ENCODE assay signal across 1 cellular context in genomic region chr7:157539521-157539920, GRCh38.
TF ChIP-seq lines count a peak whose summit lies in the region.

No MANE protein-coding gene starts in this region.

TF ChIP-seq in WTC11, 78 proteins besides CTCF, POLR2A, EP300 and RAD21 (continued from another document):
- TF ChIP-seq ATF2 (CRISPR knock-in tag; IDR thresholded peaks at IDR 0.05; ENCODE audit: borderline replicate concordance, low read depth), result no peak
- TF ChIP-seq GRHL2 (CRISPR knock-in tag; IDR thresholded peaks at IDR 0.05; ENCODE audit: insufficient replicate concordance, severe bottlenecking), result no peak
